In the genomic region with DNA sequence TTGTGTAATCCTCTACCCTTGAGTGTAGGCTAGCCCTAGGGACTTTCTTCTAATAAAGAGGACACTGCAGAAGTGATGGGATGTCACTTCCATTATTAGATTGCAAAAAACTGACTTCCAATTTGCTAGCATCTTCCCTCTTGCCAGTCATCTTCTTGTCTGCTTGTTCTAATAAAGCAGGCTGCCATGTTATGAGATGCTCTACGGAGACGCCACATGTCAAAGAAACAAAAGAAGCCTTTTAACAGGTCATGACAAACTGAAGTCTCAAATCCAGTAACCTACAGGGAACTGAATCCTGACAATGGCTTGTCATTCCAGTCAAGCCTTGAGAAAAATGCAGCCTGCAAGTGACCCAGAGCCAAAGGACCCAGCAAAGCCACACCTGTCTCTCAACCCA, we compare ENCODE assay signal across 28 cellular contexts.
"Had no signal": no experiment of that assay in that cellular context is flagged by ENCODE, and none has a peak within 500 bp of the region (broad histone marks: within the 10 kb centered on the region; RNA-seq: fewer than 3 reads in every experiment).

No MANE protein-coding gene starts in this region.

- H3K36me3 Mint-ChIP-seq: stimulated activated effector memory CD8-positive, alpha-beta T cell treated with anti-CD3 and anti-CD28 coated beads, Interleukin-12 subunit alpha, Interleukin-12 subunit beta, amount 100 ng/mL, for 72 hours had no signal

- H3K27ac Mint-ChIP-seq: stimulated activated effector memory CD8-positive, alpha-beta T cell treated with anti-CD3 and anti-CD28 coated beads, Interleukin-12 subunit alpha, Interleukin-12 subunit beta, amount 100 ng/mL, for 72 hours; stimulated activated memory B cell treated with anti-CD40 and anti-IgM and Interleukin-4, amounts not matched to agents 10 μg/mL and 1 μg/mL and 100 μg/mL, for 72 hours; stimulated activated naive B cell treated with anti-CD40 and anti-IgM and Interleukin-4, amounts not matched to agents 10 μg/mL and 1 μg/mL and 100 μg/mL, for 72 hours; stimulated activated naive CD8-positive, alpha-beta T cell treated with anti-CD3 and anti-CD28 coated beads, Interleukin-15, amount 100 ng/mL, for 72 hours; stimulated activated naive CD8-positive, alpha-beta T cell treated with anti-CD3 and anti-CD28 coated beads, Interleukin-15, Interleukin-2, amounts not matched to agents 100 ng/mL and 50 ng/mL, for 24 hours; type B pancreatic cell had no signal

- H3K36me3 ChIP-seq: stomach, suprapubic skin, thoracic aorta, thyroid gland, tibial artery, transverse colon, upper lobe of left lung, upper lobe of right lung, uterus, vagina had no signal

- H3K27ac ChIP-seq: stomach, suprapubic skin, testis, thoracic aorta, thyroid gland, tibial artery, tibial nerve, transverse colon, upper lobe of left lung, upper lobe of right lung, uterus, vagina had no signal

- H3K27me3 ChIP-seq: stomach, suprapubic skin, testis, thyroid gland, tibial artery, tibial nerve, transverse colon, upper lobe of left lung, upper lobe of right lung, uterus, vagina had no signal

- DNase-seq: stimulated activated CD4-positive, alpha-beta T cell treated with anti-CD3 and anti-CD28 coated beads, Interleukin-2, amount 100 ng/mL, for 48 hours; stimulated activated CD4-positive, alpha-beta T cell treated with anti-CD3 and anti-CD28 coated beads, Interleukin-4, amount 100 ng/mL, for 1 hour; stimulated activated CD4-positive, alpha-beta T cell treated with anti-CD3 and anti-CD28 coated beads, Interleukin-4, amount 100 ng/mL, for 24 hours; stimulated activated CD4-positive, alpha-beta T cell treated with anti-CD3 and anti-CD28 coated beads, Interleukin-4, amount 100 ng/mL, for 4 hours; stimulated activated CD8-positive, alpha-beta memory T cell treated with anti-CD3 and anti-CD28 coated beads, Interleukin-4, amount 100 ng/mL, for 48 hours; stimulated activated naive B cell treated with anti-CD40 and anti-IgM and Interleukin-4, amounts not matched to agents 10 μg/mL and 1 μg/mL and 100 μg/mL, for 72 hours; stimulated activated naive CD4-positive, alpha-beta T cell; stimulated activated naive CD4-positive, alpha-beta T cell treated with Interleukin-2 at 50 U/mL for 16 hours; stimulated activated naive CD8-positive, alpha-beta T cell treated with anti-CD3 and anti-CD28 coated beads, Interleukin-15, amount 100 ng/mL, for 72 hours; stimulated activated naive CD8-positive, alpha-beta T cell treated with anti-CD3 and anti-CD28 coated beads, Interleukin-15, Interleukin-2, amounts not matched to agents 100 U/mL and 50 U/mL, for 24 hours; stomach; substantia nigra; testis; thyroid gland; tibial artery; transverse colon; trophoblast cell; upper lobe of right lung; uterus had no signal

- H3K4me3 ChIP-seq: stomach, suprapubic skin, testis, thoracic aorta, thyroid gland, tibial artery, tibial nerve, transverse colon, upper lobe of left lung, upper lobe of right lung, uterus, vagina had no signal

- H3K4me3 Mint-ChIP-seq: stimulated activated effector memory CD8-positive, alpha-beta T cell treated with anti-CD3 and anti-CD28 coated beads, Interleukin-12 subunit alpha, Interleukin-12 subunit beta, amount 100 ng/mL, for 72 hours; stimulated activated memory B cell treated with anti-CD40 and anti-IgM and Interleukin-4, amounts not matched to agents 10 μg/mL and 1 μg/mL and 100 μg/mL, for 72 hours; stimulated activated naive B cell treated with anti-CD40 and anti-IgM and Interleukin-4, amounts not matched to agents 10 μg/mL and 1 μg/mL and 100 μg/mL, for 72 hours; stimulated activated naive CD8-positive, alpha-beta T cell treated with anti-CD3 and anti-CD28 coated beads, Interleukin-15, amount 100 ng/mL, for 72 hours; stimulated activated naive CD8-positive, alpha-beta T cell treated with anti-CD3 and anti-CD28 coated beads, Interleukin-15, Interleukin-2, amounts not matched to agents 100 ng/mL and 50 ng/mL, for 24 hours; type B pancreatic cell had no signal

- H3K27me3 Mint-ChIP-seq: stimulated activated memory B cell treated with anti-CD40 and anti-IgM and Interleukin-4, amounts not matched to agents 10 μg/mL and 1 μg/mL and 100 μg/mL, for 72 hours; stimulated activated naive B cell treated with anti-CD40 and anti-IgM and Interleukin-4, amounts not matched to agents 10 μg/mL and 1 μg/mL and 100 μg/mL, for 72 hours; stimulated activated naive CD8-positive, alpha-beta T cell treated with anti-CD3 and anti-CD28 coated beads, Interleukin-15, amount 100 ng/mL, for 72 hours; stimulated activated naive CD8-positive, alpha-beta T cell treated with anti-CD3 and anti-CD28 coated beads, Interleukin-15, Interleukin-2, amounts not matched to agents 100 ng/mL and 50 ng/mL, for 24 hours; type B pancreatic cell had no signal

- H3K9me3 ChIP-seq: testis, thyroid gland, upper lobe of right lung had no signal

- H3K4me1 Mint-ChIP-seq: stimulated activated effector memory CD8-positive, alpha-beta T cell treated with anti-CD3 and anti-CD28 coated beads, Interleukin-12 subunit alpha, Interleukin-12 subunit beta, amount 100 ng/mL, for 72 hours; stimulated activated memory B cell treated with anti-CD40 and anti-IgM and Interleukin-4, amounts not matched to agents 10 μg/mL and 1 μg/mL and 100 μg/mL, for 72 hours; stimulated activated naive B cell treated with anti-CD40 and anti-IgM and Interleukin-4, amounts not matched to agents 10 μg/mL and 1 μg/mL and 100 μg/mL, for 72 hours; stimulated activated naive CD8-positive, alpha-beta T cell treated with anti-CD3 and anti-CD28 coated beads, Interleukin-15, amount 100 ng/mL, for 72 hours had no signal
